In genomic region chr16:28846933-28847273, GRCh38 we compare ENCODE assay signal across 8 cellular contexts. TPM values are rescaled to one million over a fixed set of nuclear protein-coding genes. Genes with fewer than 3 reads are reported as not detected.
A peak's percentile ranks its signal among the peaks of the same experiment; 100 is the strongest.
DNase-seq lines count a peak whose midpoint lies in the region; ATAC-seq, FAIRE-seq and TF ChIP-seq lines count a peak whose summit lies in the region.

No MANE protein-coding gene starts in this region.

- H3K36me3 ChIP-seq in hepatocyte (replicated peaks; ENCODE audit: insufficient read depth, low read depth) (no peaks in the 10 kb centered on the region), smooth muscle cell (ENCODE audit: low read depth) (no peaks in the 10 kb centered on the region)

- peak overlapping the region; percentile 95 to 99 for H3K27ac Mint-ChIP-seq in activated naive CD4-positive, alpha-beta T cell treated with anti-CD3 and anti-CD28 coated beads, Interleukin-2, amount 50 U/mL, for 72 hours

- peak overlapping the region; percentile 82 for H3K9ac ChIP-seq in smooth muscle cell (ENCODE audit: low read depth)

- no peaks in the 10 kb centered on the region for H3K9me3 ChIP-seq in hepatocyte (ENCODE audit: low read depth)
- no peaks in the 10 kb centered on the region for H3K9me3 ChIP-seq in smooth muscle cell (replicated peaks; ENCODE audit: low read depth)

- H3K4me2 ChIP-seq in hepatocyte (peak overlapping the region; percentile 90), smooth muscle cell (peak overlapping the region; percentile 87)

- H3K79me2 ChIP-seq in hepatocyte (peaks cover 28% of the 10 kb centered on the region), smooth muscle cell (ENCODE audit: low read depth) (peaks cover 33% of the 10 kb centered on the region)

- H3F3A ChIP-seq in smooth muscle cell (ENCODE audit: low read depth), result no peaks in the 10 kb centered on the region

- peak overlapping the region; percentile 47 for H3K4me3 ChIP-seq in hepatocyte
- H3K4me3 ChIP-seq in smooth muscle cell, result peak overlapping the region; percentile 79

- TF ChIP-seq CTCF in hepatocyte (IDR thresholded peaks at IDR 0.05; ENCODE audit: poor library complexity), result no peak
- no peak for TF ChIP-seq CTCF in smooth muscle cell (IDR thresholded peaks at IDR 0.05; ENCODE audit: borderline replicate concordance, insufficient read depth, poor library complexity, severe bottlenecking)

- FAIRE-seq in frontal cortex (lab: Jason Lieb, UNC), result no peak

- H4K20me1 ChIP-seq in hepatocyte (ENCODE audit: insufficient read depth, poor library complexity, severe bottlenecking), result peaks cover 2% of the 10 kb centered on the region
- H4K20me1 ChIP-seq in smooth muscle cell (ENCODE audit: low read depth), result no peaks in the 10 kb centered on the region

- H3K4me1 ChIP-seq in hepatocyte (ENCODE audit: insufficient read depth) (peaks cover 4% of the 10 kb centered on the region), smooth muscle cell (ENCODE audit: low read depth) (peaks cover 7% of the 10 kb centered on the region)

- peaks cover 26 to 30% of the 10 kb centered on the region in 2 donors for H3K36me3 Mint-ChIP-seq in activated naive CD4-positive, alpha-beta T cell treated with anti-CD3 and anti-CD28 coated beads, Interleukin-2, amount 50 U/mL, for 72 hours

- H3K27ac ChIP-seq in hepatocyte (peak overlapping the region; percentile 67), smooth muscle cell (ENCODE audit: low read depth) (peak overlapping the region; percentile 43)

- no peaks in the 10 kb centered on the region for H3K9me3 Mint-ChIP-seq in activated naive CD4-positive, alpha-beta T cell treated with anti-CD3 and anti-CD28 coated beads, Interleukin-2, amount 50 U/mL, for 72 hours

- DNase-seq in Daoy (ENCODE audit: low read depth) (peak; percentile 18), hepatocyte (ENCODE audit: low spot score) (no peak), smooth muscle cell (lab: John Stamatoyannopoulos, UW; ENCODE audit: unreplicated experiment) (no peak), GOT3 (lab: John Stamatoyannopoulos, UW) (no peak), frontal cortex (ENCODE audit: low spot score in 2 of 2) (no peak), GDM1 (lab: John Stamatoyannopoulos, UW) (no peak)
- DNase-seq in activated naive CD4-positive, alpha-beta T cell treated with anti-CD3 and anti-CD28 coated beads, Interleukin-2, amount 50 U/mL, for 72 hours (ENCODE audit: low spot score in 2 of 2), result no peak

- H2AFZ ChIP-seq in hepatocyte (peak overlapping the region; percentile 66), smooth muscle cell (ENCODE audit: low read depth) (peak overlapping the region; percentile 82)

- H3K27me3 ChIP-seq in hepatocyte, result no peaks in the 10 kb centered on the region
- H3K27me3 ChIP-seq in smooth muscle cell (ENCODE audit: low read depth), result no peaks in the 10 kb centered on the region

- peak; percentile 10 for ATAC-seq in HG03025 (IDR thresholded peaks at IDR 0.05; ENCODE audit: low FRiP score, unreplicated experiment)
- peak in 1 of 2 donors; percentile 15 for ATAC-seq in activated naive CD4-positive, alpha-beta T cell treated with anti-CD3 and anti-CD28 coated beads, Interleukin-2, amount 50 U/mL, for 72 hours

- WGBS in hepatocyte (ENCODE audit: low lambda C conversion rate, missing lambda C conversion rate), result 51% methylated on average over 5 of the region's 5 CpGs
- WGBS in smooth muscle cell (ENCODE audit: low lambda C conversion rate), result 49% methylated on average over 5 of the region's 5 CpGs

- no peaks in the 10 kb centered on the region for H3K9me2 ChIP-seq in hepatocyte (replicated peaks; ENCODE audit: insufficient read depth)

RNA-seq across cellular contexts. Expression of gene TUFM, which starts 0.8 kb away (rescaled TPM):
- 157 and 180 TPM in 2 replicates for total RNA-seq in Daoy (2014; rRNA removed; shearing (Covaris generic))
- total RNA-seq in activated naive CD4-positive, alpha-beta T cell treated with anti-CD3 and anti-CD28 coated beads, Interleukin-2, amount 50 U/mL, for 72 hours, result 100 to 1,000 TPM; 235 to 315 TPM
- total RNA-seq in hepatocyte (106 and 107 TPM in 2 replicates), smooth muscle cell (67.2 and 76.1 TPM in 2 replicates), frontal cortex (64.4 TPM)
- polyA plus RNA-seq in hepatocyte (214 and 244 TPM in 2 replicates), smooth muscle cell (191 and 200 TPM in 2 replicates)

RNA-seq across cellular contexts. Expression of gene SH2B1, which starts 16.7 kb away (rescaled TPM):
- total RNA-seq in Daoy (2014; rRNA removed; shearing (Covaris generic)), result 10.7 and 19.4 TPM in 2 replicates
- total RNA-seq in activated naive CD4-positive, alpha-beta T cell treated with anti-CD3 and anti-CD28 coated beads, Interleukin-2, amount 50 U/mL, for 72 hours, result 10 to 100 TPM; 41.1 to 55.5 TPM
- 15.1 and 22.6 TPM in 2 replicates for total RNA-seq in hepatocyte
- 25.9 and 29.2 TPM in 2 replicates for polyA plus RNA-seq in hepatocyte
- 11.4 and 17.3 TPM in 2 replicates for total RNA-seq in smooth muscle cell
- 17.3 and 18.8 TPM in 2 replicates for polyA plus RNA-seq in smooth muscle cell
- total RNA-seq in frontal cortex, result 10.6 TPM

RNA-seq across cellular contexts. Expression of gene ATXN2L, which starts 24.1 kb away (rescaled TPM):
- total RNA-seq in Daoy (2014; rRNA removed; shearing (Covaris generic)), result 25.4 and 30.5 TPM in 2 replicates
- total RNA-seq in activated naive CD4-positive, alpha-beta T cell treated with anti-CD3 and anti-CD28 coated beads, Interleukin-2, amount 50 U/mL, for 72 hours, result 100 to 1,000 TPM; 317 to 377 TPM
- total RNA-seq in hepatocyte (29.3 and 50.4 TPM in 2 replicates), smooth muscle cell (81.2 and 89.3 TPM in 2 replicates), frontal cortex (18.3 TPM)
- polyA plus RNA-seq in hepatocyte (124 and 128 TPM in 2 replicates), smooth muscle cell (93.3 and 108 TPM in 2 replicates)

RNA-seq across cellular contexts. Expression of gene ATP2A1, which starts 31.4 kb away (rescaled TPM):
- total RNA-seq in Daoy (2014; rRNA removed; shearing (Covaris generic)), result 0.48 TPM in 1 of 2 replicates, not detected in the other
- 1 to 10 TPM; 4.7 to 7.4 TPM for total RNA-seq in activated naive CD4-positive, alpha-beta T cell treated with anti-CD3 and anti-CD28 coated beads, Interleukin-2, amount 50 U/mL, for 72 hours
- total RNA-seq in hepatocyte (0.13 and 0.72 TPM in 2 replicates), smooth muscle cell (0.09 and 0.36 TPM in 2 replicates), frontal cortex (not detected)
- polyA plus RNA-seq in hepatocyte (0.49 and 2.3 TPM in 2 replicates), smooth muscle cell (0.87 and 1.2 TPM in 2 replicates)
